Comparison of ENCODE assay signal across 14 cellular contexts in the genomic region with DNA sequence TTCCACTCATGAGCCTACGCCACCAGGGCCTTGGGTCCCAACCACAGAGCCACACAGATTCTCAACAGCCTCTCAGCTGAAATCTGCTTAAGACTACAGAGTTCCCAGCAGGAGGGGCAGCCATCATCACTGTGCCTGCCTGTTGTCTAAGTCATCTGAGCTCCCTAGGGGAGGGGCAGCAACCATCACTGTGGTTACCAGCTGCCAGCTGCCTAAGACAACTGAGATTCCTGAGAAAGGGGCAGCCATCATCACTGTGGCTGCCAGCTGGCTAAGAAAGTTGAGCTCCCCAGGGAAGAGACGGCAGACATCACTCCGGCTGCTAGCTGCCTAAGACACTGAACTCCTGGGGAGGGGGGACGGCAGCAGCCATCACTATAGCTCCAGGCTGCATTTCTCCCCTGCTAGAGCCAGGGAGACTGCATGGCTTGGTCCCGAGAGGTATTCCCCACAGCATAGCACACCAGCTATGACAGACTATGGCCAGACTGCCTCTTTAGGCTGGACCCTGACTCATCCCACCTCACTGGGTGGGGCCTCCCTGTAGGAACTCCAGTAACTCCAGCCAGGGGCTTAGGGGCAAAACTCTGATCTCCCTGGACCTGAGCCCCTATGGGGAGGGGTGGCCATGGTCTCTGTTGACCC. TPM values are rescaled to one million over a fixed set of nuclear protein-coding genes. Genes with fewer than 3 reads are reported as not detected.
A peak's percentile ranks its signal among the peaks of the same experiment; 100 is the strongest.
DNase-seq lines count a peak whose midpoint lies in the region; ATAC-seq and TF ChIP-seq lines count a peak whose summit lies in the region.
"Had no signal": no experiment of that assay in that cellular context is flagged by ENCODE, and none has a peak within 500 bp of the region (broad histone marks: within the 10 kb centered on the region; RNA-seq: fewer than 3 reads in every experiment).

No MANE protein-coding gene starts in this region.

- H2BK12ac ChIP-seq in neuronal stem cell (ENCODE audit: low read length): peak overlapping the region; percentile 75

- no TSS peak for BruUV-seq in OCI-LY7 (replicated peaks; lab: Mats Ljungman, UMichigan)

- DNase-seq in EL: peak; percentile 15
- DNase-seq in NCI-H146 (lab: John Stamatoyannopoulos, UW): peak; percentile 78
- no peak for DNase-seq in WTC11 (ENCODE audit: low spot score)
- no peak for DNase-seq in neuronal stem cell (ENCODE audit: low spot score)
- DNase-seq in head of caudate nucleus: no peak
- DNase-seq in activated naive CD8-positive, alpha-beta T cell treated with anti-CD3 and anti-CD28 coated beads for 36 hours: no peak
- DNase-seq in stimulated activated CD4-positive, alpha-beta T cell treated with anti-CD3 and anti-CD28 coated beads, Interleukin-4, amount 100 ng/mL, for 1 hour: no peak
- DNase-seq in OCI-LY7 (ENCODE audit: low spot score): no peak
- DNase-seq: activated CD4-positive, alpha-beta T cell treated with anti-CD3 and anti-CD28 coated beads for 36 hours; activated naive CD4-positive, alpha-beta T cell; DMS153; NCI-H226; stimulated activated CD4-positive, alpha-beta T cell treated with anti-CD3 and anti-CD28 coated beads, Interleukin-15, amount 100 ng/mL, for 24 hours had no signal

- no peak for TF ChIP-seq CTCF in WTC11 (IDR thresholded peaks at IDR 0.05)
- TF ChIP-seq CTCF in OCI-LY7 (conservative IDR thresholded peaks at IDR 0.05; ENCODE audit: low read length): no peak

- peaks cover 30% of the 10 kb centered on the region for H3K27me3 Mint-ChIP-seq in WTC11 (ENCODE audit: low read depth)
- peaks cover 74% of the 10 kb centered on the region for H3K27me3 Mint-ChIP-seq in activated naive CD8-positive, alpha-beta T cell treated with anti-CD3 and anti-CD28 coated beads for 36 hours

- no peak overlapping the region for H3K27ac Mint-ChIP-seq in WTC11
- H3K27ac Mint-ChIP-seq in activated naive CD8-positive, alpha-beta T cell treated with anti-CD3 and anti-CD28 coated beads for 36 hours: no peak overlapping the region
- H3K27ac Mint-ChIP-seq: activated CD4-positive, alpha-beta T cell treated with anti-CD3 and anti-CD28 coated beads for 36 hours; natural killer cell treated with Interleukin-12 subunit alpha and Interleukin-12 subunit beta and Interleukin-15 and Interleukin-18, amount 100 ng/mL, for 72 hours had no signal

- no peak overlapping the region for H3K4me3 Mint-ChIP-seq in WTC11
- H3K4me3 Mint-ChIP-seq in activated naive CD8-positive, alpha-beta T cell treated with anti-CD3 and anti-CD28 coated beads for 36 hours: no peak overlapping the region
- H3K4me3 Mint-ChIP-seq: activated CD4-positive, alpha-beta T cell treated with anti-CD3 and anti-CD28 coated beads for 36 hours; natural killer cell treated with Interleukin-12 subunit alpha and Interleukin-12 subunit beta and Interleukin-15 and Interleukin-18, amount 100 ng/mL, for 72 hours had no signal

- H3K79me1 ChIP-seq in neuronal stem cell (ENCODE audit: low read depth, low read length): no peaks in the 10 kb centered on the region

- no CpG with 5 or more reads among the region's 5 CpGs for WGBS in neuronal stem cell (ENCODE audit: extremely low coverage in 2 of 2, insufficient read length in 2 of 2, insufficient replicate concordance in 1 of 2), 2 donors

- H3K14ac ChIP-seq in neuronal stem cell (ENCODE audit: low read length): peak overlapping the region; percentile 1

- H3K27me3 ChIP-seq in neuronal stem cell (ENCODE audit: control insufficient read depth in 3 of 3, insufficient read depth in 3 of 3, low read depth in 1 of 3, low read length in 3 of 3): peaks cover 0 to 3% (median 0%) of the 10 kb centered on the region in 3 experiments

- H3K4me3 ChIP-seq in neuronal stem cell (ENCODE audit: low read length in 2 of 2): no peak overlapping the region
- no peak overlapping the region for H3K4me3 ChIP-seq in OCI-LY7 (ENCODE audit: low read depth, low read length, poor library complexity, severe bottlenecking)

- H3K23ac ChIP-seq in neuronal stem cell (ENCODE audit: low read depth, low read length, poor library complexity): no peak overlapping the region

- no peak overlapping the region for H2BK15ac ChIP-seq in neuronal stem cell (ENCODE audit: low read length)

- H3K4me1 ChIP-seq in neuronal stem cell (ENCODE audit: control insufficient read depth in 2 of 2, insufficient read depth in 1 of 2, low read depth in 1 of 2, low read length in 2 of 2): peaks cover 0 to 9% of the 10 kb centered on the region in 2 donors
- H3K4me1 ChIP-seq in OCI-LY7 (ENCODE audit: insufficient read depth, low read length, poor library complexity, severe bottlenecking): no peaks in the 10 kb centered on the region

- no peak overlapping the region for H2BK5ac ChIP-seq in neuronal stem cell (ENCODE audit: low read length)

- no peak overlapping the region for H4K91ac ChIP-seq in neuronal stem cell (ENCODE audit: low read depth, low read length, poor library complexity)

- H2BK120ac ChIP-seq in neuronal stem cell (ENCODE audit: low read depth, low read length): no peak overlapping the region

- H3K4ac ChIP-seq in neuronal stem cell (ENCODE audit: low read length): no peak overlapping the region

- H4K8ac ChIP-seq in neuronal stem cell (ENCODE audit: low read depth, low read length): peak overlapping the region; percentile 58

- no peaks in the 10 kb centered on the region for H3K9me2 ChIP-seq in OCI-LY7 (ENCODE audit: insufficient read depth, low read length)

- H2AFZ ChIP-seq in neuronal stem cell (ENCODE audit: low read length) (peak overlapping the region; percentile 20), OCI-LY7 (ENCODE audit: low read length) (no peak overlapping the region)

- CTCF ChIA-PET in WTC11 (lab: Charles Lee) (interaction anchor here (0.7 to 2.3 kb wide), 9 partner anchors 8 to 560 kb away, joined by 3 to 14 read pairs (median 4); a partner anchor contains a TSS), OCI-LY7 (lab: Charles Lee; ENCODE audit: unreplicated experiment) (no interaction called here)

- H3K36me3 ChIP-seq in neuronal stem cell (replicated peaks in 1 of 2; ENCODE audit: control insufficient read depth in 2 of 2, insufficient read depth in 2 of 2, low read length in 2 of 2) (no peaks in the 10 kb centered on the region), OCI-LY7 (ENCODE audit: insufficient read depth, low read length) (no peaks in the 10 kb centered on the region)

- peak overlapping the region; percentile 50 for H3K18ac ChIP-seq in neuronal stem cell (ENCODE audit: low read length)

- ATAC-seq in WTC11: peak; percentile 48; the same call in 1 of the 2 replicates
- ATAC-seq: activated CD4-positive, alpha-beta T cell treated with anti-CD3 and anti-CD28 coated beads for 36 hours had no signal

- peaks cover 0 to 2% of the 10 kb centered on the region in 2 donors for H3K9me3 ChIP-seq in neuronal stem cell (replicated peaks in 1 of 2; ENCODE audit: control insufficient read depth in 2 of 2, insufficient read depth in 1 of 2, low read depth in 1 of 2, low read length in 2 of 2)
- H3K9me3 ChIP-seq in OCI-LY7 (ENCODE audit: low read length): no peaks in the 10 kb centered on the region

- POLR2A ChIA-PET in WTC11 (lab: Charles Lee): interaction anchor here (0.6 kb wide), 1 partner anchor 428 kb away, joined by 4 read pairs; no protein-coding TSS in a partner anchor
- POLR2A ChIA-PET in OCI-LY7 (lab: Charles Lee): interaction anchor here (0.7 kb wide), 1 partner anchor 11 kb away, joined by 3 read pairs; no protein-coding TSS in a partner anchor

- H3K9me3 Mint-ChIP-seq in WTC11: peaks cover 35% of the 10 kb centered on the region
- peaks cover 19% of the 10 kb centered on the region for H3K9me3 Mint-ChIP-seq in activated naive CD8-positive, alpha-beta T cell treated with anti-CD3 and anti-CD28 coated beads for 36 hours

- no peaks in the 10 kb centered on the region for H4K20me1 ChIP-seq in OCI-LY7 (ENCODE audit: insufficient read depth, low read length)

- 0 out of 2 replicates have a peak, but pooled peaks cover 4% of the 10 kb centered on the region for H3K4me1 Mint-ChIP-seq in WTC11
- H3K4me1 Mint-ChIP-seq in activated naive CD8-positive, alpha-beta T cell treated with anti-CD3 and anti-CD28 coated beads for 36 hours: no peaks in the 10 kb centered on the region
- H3K4me1 Mint-ChIP-seq: activated CD4-positive, alpha-beta T cell treated with anti-CD3 and anti-CD28 coated beads for 36 hours had no signal

- no peak overlapping the region for H2AK5ac ChIP-seq in neuronal stem cell (ENCODE audit: low read depth, low read length)

- H3K27ac ChIP-seq in neuronal stem cell (replicated peaks; ENCODE audit: low read length) (no peak overlapping the region), OCI-LY7 (ENCODE audit: low read depth, low read length, poor library complexity, severe bottlenecking) (no peak overlapping the region)

- H3K9ac ChIP-seq in neuronal stem cell (ENCODE audit: low read depth, low read length, poor library complexity): no peak overlapping the region

- H3K79me2 ChIP-seq in OCI-LY7 (ENCODE audit: insufficient read depth, low read depth, low read length): no peaks in the 10 kb centered on the region

- no peak overlapping the region for H3K4me2 ChIP-seq in neuronal stem cell (ENCODE audit: insufficient read depth, low read length, poor library complexity, severe bottlenecking)
- no peak overlapping the region for H3K4me2 ChIP-seq in OCI-LY7 (ENCODE audit: low read length)

- intact Hi-C loops in head of caudate nucleus (cut with DNase I) (loop anchor here (5.0 kb wide), 1 partner anchor 275 kb away; no protein-coding TSS in a partner anchor), OCI-LY7 (cut with micrococcal nuclease; ENCODE audit: unreplicated experiment) (no loop called here)

- H3K36me3 Mint-ChIP-seq in WTC11: peaks cover 6% of the 10 kb centered on the region; the same call in 1 of the 2 replicates
- peaks cover 2% of the 10 kb centered on the region for H3K36me3 Mint-ChIP-seq in activated naive CD8-positive, alpha-beta T cell treated with anti-CD3 and anti-CD28 coated beads for 36 hours

RNA-seq across cellular contexts. Expression of a gene that starts 37.2 kb away (rescaled TPM):
- 14.1 to 17.6 TPM (median 16.0 TPM) in 3 replicates for total RNA-seq in WTC11 (2021)
- 4.9 TPM for polyA plus RNA-seq in neuronal stem cell (2013, experiment 1 of 2)
- polyA plus RNA-seq in neuronal stem cell (2013, experiment 2 of 2): 4.3 TPM
- 1 to 10 TPM; 1.7 to 2.2 TPM for total RNA-seq in activated naive CD8-positive, alpha-beta T cell treated with anti-CD3 and anti-CD28 coated beads for 36 hours
- 0.03 TPM in 1 of 2 replicates, not detected in the other for total RNA-seq in OCI-LY7 (2014; rRNA removed; shearing (Covaris generic))
- 0.20 and 0.27 TPM in 2 replicates for total RNA-seq in OCI-LY7 (2022)
- total RNA-seq: natural killer cell treated with Interleukin-12 subunit alpha and Interleukin-12 subunit beta and Interleukin-15 and Interleukin-18, amount 100 ng/mL, for 72 hours had no signal

Comparison
In these comparisons a context has a peak if more than half of its experiments do, and no peak if none do; other contexts are left out.
1. DNase-seq: peak in EL (single experiment) and NCI-H146 (single experiment); none in WTC11 (single experiment), neuronal stem cell (single experiment), head of caudate nucleus (0 of 42), activated naive CD8-positive, alpha-beta T cell treated with anti-CD3 and anti-CD28 coated beads for 36 hours (single experiment), stimulated activated CD4-positive, alpha-beta T cell treated with anti-CD3 and anti-CD28 coated beads, Interleukin-4, amount 100 ng/mL, for 1 hour (single experiment) and OCI-LY7 (single experiment).